8 cellular contexts compared by ENCODE assay signal in the genomic region with DNA sequence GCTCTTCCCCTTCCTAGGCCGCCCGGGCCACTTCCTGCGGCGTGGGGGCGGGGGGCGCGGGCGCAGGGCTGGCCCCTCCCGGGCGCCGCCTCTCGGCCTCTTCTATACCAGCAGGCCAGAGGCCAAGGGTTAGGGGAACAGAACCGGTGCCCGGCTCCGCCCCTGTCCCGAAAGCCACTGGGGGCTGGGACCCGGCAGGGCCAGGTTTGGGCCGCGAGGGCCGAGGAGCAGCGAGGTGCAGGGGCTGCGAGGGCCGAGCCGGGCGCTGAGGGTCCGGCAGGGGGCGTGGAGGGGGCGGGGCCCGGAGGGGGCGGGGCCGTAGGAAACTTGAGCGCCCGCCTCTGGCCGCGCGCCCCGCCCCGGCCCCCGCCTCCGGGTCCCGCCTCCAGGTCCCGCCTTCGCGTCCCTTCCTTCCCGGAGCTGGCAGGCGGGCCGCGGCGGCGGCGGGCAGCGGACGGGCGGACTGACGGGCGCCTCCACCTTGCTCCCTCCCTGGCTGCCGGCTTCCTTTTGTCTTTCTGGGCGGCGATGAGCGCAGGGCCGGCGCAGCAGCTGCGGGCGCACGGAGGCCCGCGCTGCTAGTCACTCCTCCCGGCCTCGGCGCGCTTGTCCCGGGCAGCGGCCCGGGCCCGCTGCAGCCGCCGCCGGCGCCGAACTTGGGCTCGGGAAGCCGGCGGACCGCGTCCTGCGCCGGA. TPM values are rescaled to one million over a fixed set of nuclear protein-coding genes. Genes with fewer than 3 reads are reported as not detected.
DNase-seq lines count a peak whose midpoint lies in the region; ATAC-seq and TF ChIP-seq lines count a peak whose summit lies in the region.

Gene HPCAL1, plus strand, starts transcription at position 426 of the 695 bp plus-strand sequence. CDS start 116,854 bp downstream, outside the sequence.

- H3K9ac ChIP-seq in BLaER1: peak within 1 kb of the TSS; percentile 84

- peak within 1 kb of the TSS; percentile 99 for H3K4me2 ChIP-seq in BLaER1

- H3K27ac ChIP-seq in BLaER1 (peak within 1 kb of the TSS; percentile 91), ectodermal cell (ENCODE audit: insufficient read depth, low read depth, low read length, poor library complexity, severe bottlenecking) (peak within 1 kb of the TSS; percentile 53), lower lobe of right lung (peak within 1 kb of the TSS; percentile 88)

- H3K9me3 ChIP-seq in BLaER1 (peaks cover 7% of the 10 kb centered on the region; the same call in 1 of the 2 replicates), ectodermal cell (ENCODE audit: control insufficient read depth, low read length) (no peaks in the 10 kb centered on the region), lower lobe of right lung (no peaks in the 10 kb centered on the region)

- 0 to 1% methylated on average over 87 of the region's 87 CpGs for WGBS in ectodermal cell, 2 experiments

- no peaks in the 10 kb centered on the region for H3K27me3 ChIP-seq in BLaER1
- peaks cover 49% of the 10 kb centered on the region for H3K27me3 ChIP-seq in ectodermal cell (ENCODE audit: control insufficient read depth, insufficient read depth, low read length, poor library complexity, severe bottlenecking)
- H3K27me3 ChIP-seq in lower lobe of right lung (ENCODE audit: low read depth): no peaks in the 10 kb centered on the region

- peak within 1 kb of the TSS; percentile 82 for H3K27ac Mint-ChIP-seq in activated CD4-positive, alpha-beta memory T cell treated with anti-CD3 and anti-CD28 coated beads, Interleukin-2, amount 10 ng/mL, durations not matched to agents 7 days and 5 days

- ATAC-seq in GM19043 (IDR thresholded peaks at IDR 0.05; ENCODE audit: low read depth, unreplicated experiment) (peak; percentile 73), HG03354 (IDR thresholded peaks at IDR 0.05; ENCODE audit: poor library complexity, severe bottlenecking, unreplicated experiment) (peak; percentile 80), lower lobe of right lung (peak; percentile 91 to 94)

- no peaks in the 10 kb centered on the region for H3K9me3 Mint-ChIP-seq in activated CD4-positive, alpha-beta memory T cell treated with anti-CD3 and anti-CD28 coated beads, Interleukin-2, amount 10 ng/mL, durations not matched to agents 7 days and 5 days

- CTCF ChIA-PET in activated CD4-positive, alpha-beta memory T cell treated with anti-CD3 and anti-CD28 coated beads, Interleukin-2, amount 10 ng/mL, durations not matched to agents 7 days and 5 days (lab: Charles Lee): interaction anchor here (0.8 to 9.3 kb wide), 12 partner anchors 15 to 230 kb away, joined by 3 to 138 read pairs (median 8); partner anchors contain the start of gene ODC1

- DNase-seq in NCI-H748 treated with DMSO at 0.1 percent for 48 hours (lab: John Stamatoyannopoulos, UW) (peak; percentile 63), lower lobe of right lung (peak; percentile 95)
- peak; percentile 86 for DNase-seq in activated CD4-positive, alpha-beta memory T cell treated with anti-CD3 and anti-CD28 coated beads, Interleukin-2, amount 10 ng/mL, durations not matched to agents 7 days and 5 days
- peak; percentile 61 to 80 (median 65) for DNase-seq in stimulated activated CD4-positive, alpha-beta T cell treated with anti-CD3 and anti-CD28 coated beads, TNF-alpha, amount 100 ng/mL, for 4 hours (ENCODE audit: low read depth in 3 of 3)

- H3K4me1 ChIP-seq in BLaER1 (peaks cover 76% of the 10 kb centered on the region), ectodermal cell (ENCODE audit: control insufficient read depth, insufficient read depth, low read length) (peaks cover 15% of the 10 kb centered on the region), lower lobe of right lung (peaks cover 54% of the 10 kb centered on the region)

- H4K20me1 ChIP-seq in BLaER1: peaks cover 48% of the 10 kb centered on the region

- POLR2A ChIA-PET in activated CD4-positive, alpha-beta memory T cell treated with anti-CD3 and anti-CD28 coated beads, Interleukin-2, amount 10 ng/mL, durations not matched to agents 7 days and 5 days (lab: Charles Lee): interaction anchor here (1.0 to 6.9 kb wide), 16 partner anchors 17 to 550 kb away, joined by 3 to 109 read pairs (median 5); partner anchors contain the start of genes ODC1 and RRM2

- H3K36me3 Mint-ChIP-seq in activated CD4-positive, alpha-beta memory T cell treated with anti-CD3 and anti-CD28 coated beads, Interleukin-2, amount 10 ng/mL, durations not matched to agents 7 days and 5 days (ENCODE audit: low read depth): no peaks in the 10 kb centered on the region

- peak within 1 kb of the TSS; percentile 98 for H3K4me3 Mint-ChIP-seq in activated CD4-positive, alpha-beta memory T cell treated with anti-CD3 and anti-CD28 coated beads, Interleukin-2, amount 10 ng/mL, durations not matched to agents 7 days and 5 days

- intact Hi-C loops in lower lobe of right lung (cut with DNase I): no loop called here

- H3K4me3 ChIP-seq in BLaER1 (peak within 1 kb of the TSS; percentile 95), ectodermal cell (ENCODE audit: insufficient read depth, low read depth, low read length) (peak within 1 kb of the TSS; percentile 57), lower lobe of right lung (peak within 1 kb of the TSS; percentile 84)

- no peaks in the 10 kb centered on the region for H3K27me3 Mint-ChIP-seq in activated CD4-positive, alpha-beta memory T cell treated with anti-CD3 and anti-CD28 coated beads, Interleukin-2, amount 10 ng/mL, durations not matched to agents 7 days and 5 days

- peak; percentile 54 for TF ChIP-seq CTCF in lower lobe of right lung (IDR thresholded peaks at IDR 0.05)

- H3K4me1 Mint-ChIP-seq in activated CD4-positive, alpha-beta memory T cell treated with anti-CD3 and anti-CD28 coated beads, Interleukin-2, amount 10 ng/mL, durations not matched to agents 7 days and 5 days: peaks cover 77% of the 10 kb centered on the region

- H3K36me3 ChIP-seq in BLaER1: no peaks in the 10 kb centered on the region
- no peaks in the 10 kb centered on the region for H3K36me3 ChIP-seq in ectodermal cell (ENCODE audit: control insufficient read depth, insufficient read depth, low read length)
- H3K36me3 ChIP-seq in lower lobe of right lung: no peaks in the 10 kb centered on the region

RNA-seq across cellular contexts. Expression of gene HPCAL1, which starts in this region (rescaled TPM):
- 10 to 100 TPM; 70.0 to 71.4 TPM for total RNA-seq in activated CD4-positive, alpha-beta memory T cell treated with anti-CD3 and anti-CD28 coated beads, Interleukin-2, amount 10 ng/mL, durations not matched to agents 7 days and 5 days
- 10.8 TPM for polyA plus RNA-seq in ectodermal cell (2013, experiment 1 of 4)
- polyA plus RNA-seq in ectodermal cell (2013, experiment 2 of 4): 8.0 TPM
- polyA plus RNA-seq in ectodermal cell (2013, experiment 3 of 4): 9.1 TPM
- polyA plus RNA-seq in ectodermal cell (2013, experiment 4 of 4): 11.0 TPM
- total RNA-seq in lower lobe of right lung: 132 TPM

Comparison
In these comparisons a context has a peak if more than half of its experiments do, and no peak if none do; other contexts are left out.
1. Peak in every context shown above with its lines: DNase-seq, ATAC-seq, H3K4me3 ChIP-seq and H3K27ac ChIP-seq.